23 cellular contexts compared by ENCODE assay signal in genomic region chr1:1558591-1558990, GRCh38. TPM values are rescaled to one million over a fixed set of nuclear protein-coding genes. Genes with fewer than 3 reads are reported as not detected.
DNase-seq lines count a peak whose midpoint lies in the region; ATAC-seq and TF ChIP-seq lines count a peak whose summit lies in the region.
"Had no signal": no experiment of that assay in that cellular context is flagged by ENCODE, and none has a peak within 500 bp of the region (broad histone marks: within the 10 kb centered on the region; RNA-seq: fewer than 3 reads in every experiment).

No MANE protein-coding gene starts in this region.

- no peaks in the 10 kb centered on the region for H3K4me1 ChIP-seq in CD4-positive, CD25-positive, alpha-beta regulatory T cell (ENCODE audit: control insufficient read depth, insufficient read depth, low read length, poor library complexity, severe bottlenecking)
- H3K4me1 ChIP-seq in tibial artery, result peaks cover 0 to 7% (median 3%) of the 10 kb centered on the region in 4 donors
- H3K4me1 ChIP-seq: HAP-1 had no signal

- H3K9me3 Mint-ChIP-seq in CD4-positive, CD25-positive, alpha-beta regulatory T cell, result peaks cover 0 to 1% (median 0%) of the 10 kb centered on the region in 7 donors
- H3K9me3 Mint-ChIP-seq in activated CD8-positive, alpha-beta T cell treated with anti-CD3 and anti-CD28 coated beads for 36 hours, result no peaks in the 10 kb centered on the region
- H3K9me3 Mint-ChIP-seq in memory B cell, result no peaks in the 10 kb centered on the region
- H3K9me3 Mint-ChIP-seq: activated CD4-positive, alpha-beta memory T cell treated with anti-CD3 and anti-CD28 coated beads for 36 hours had no signal

- peaks cover 0 to 9% (median 3%) of the 10 kb centered on the region in 4 donors for H3K4me1 Mint-ChIP-seq in CD4-positive, CD25-positive, alpha-beta regulatory T cell
- peaks cover 4% of the 10 kb centered on the region for H3K4me1 Mint-ChIP-seq in activated CD8-positive, alpha-beta T cell treated with anti-CD3 and anti-CD28 coated beads for 36 hours (ENCODE audit: low read depth)
- peaks cover 5% of the 10 kb centered on the region for H3K4me1 Mint-ChIP-seq in memory B cell

- CTCF ChIA-PET in activated CD8-positive, alpha-beta T cell treated with anti-CD3 and anti-CD28 coated beads for 36 hours (lab: Charles Lee), result interaction anchor here (1.5 kb wide), 1 partner anchor 71 kb away, joined by 3 read pairs; no protein-coding TSS in a partner anchor

- peaks cover 26% of the 10 kb centered on the region for H3K36me3 ChIP-seq in CD4-positive, CD25-positive, alpha-beta regulatory T cell (ENCODE audit: control insufficient read depth, insufficient read depth, low read length)
- H3K36me3 ChIP-seq in H7 (replicated peaks; ENCODE audit: control insufficient read depth, insufficient read depth, low read length) (peaks cover 11% of the 10 kb centered on the region), tibial artery (peaks cover 15 to 49% (median 38%) of the 10 kb centered on the region in 3 donors)

- POLR2A ChIA-PET in activated CD8-positive, alpha-beta T cell treated with anti-CD3 and anti-CD28 coated beads for 36 hours (lab: Charles Lee), result interaction anchor here (1.3 to 2.2 kb wide), 4 partner anchors 12 to 55 kb away, joined by 3 to 8 read pairs (median 4); no protein-coding TSS in a partner anchor

- no peak overlapping the region for H3K27ac ChIP-seq in CD4-positive, CD25-positive, alpha-beta regulatory T cell (ENCODE audit: insufficient read depth, low read length, poor library complexity, severe bottlenecking)
- H3K27ac ChIP-seq in tibial artery, result no peak overlapping the region
- H3K27ac ChIP-seq: C4-2B had no signal

- DNase-seq in CD4-positive, CD25-positive, alpha-beta regulatory T cell, result no peak
- DNase-seq in H7 (peak; percentile 54), memory B cell (ENCODE audit: low spot score in 2 of 2) (no peak), midbrain (lab: John Stamatoyannopoulos, UW) (no peak), DMS 273 treated with DMSO at 0.1 percent for 48 hours (lab: John Stamatoyannopoulos, UW) (no peak), tibial artery (no peak)
- DNase-seq in activated CD8-positive, alpha-beta T cell treated with anti-CD3 and anti-CD28 coated beads for 36 hours, result no peak
- DNase-seq: activated CD4-positive, alpha-beta memory T cell treated with anti-CD3 and anti-CD28 coated beads for 36 hours; activated CD4-positive, CD25-positive, alpha-beta regulatory T cell; activated naive CD4-positive, alpha-beta T cell treated with anti-CD3 and anti-CD28 coated beads, Interleukin-2, amount 50 U/mL, for 16 hours; activated T-cell treated with anti-CD3 and anti-CD28 coated beads for 4 hours; DMS153; effector CD8-positive, alpha-beta T cell; mammary epithelial cell; MG63; NCI-H1417; NCI-H510A; posterior cingulate gyrus; T-helper 9 cell had no signal

- H3K27me3 Mint-ChIP-seq in CD4-positive, CD25-positive, alpha-beta regulatory T cell, result no peaks in the 10 kb centered on the region
- H3K27me3 Mint-ChIP-seq in activated CD8-positive, alpha-beta T cell treated with anti-CD3 and anti-CD28 coated beads for 36 hours, result no peaks in the 10 kb centered on the region
- no peaks in the 10 kb centered on the region for H3K27me3 Mint-ChIP-seq in memory B cell
- H3K27me3 Mint-ChIP-seq: activated CD4-positive, alpha-beta memory T cell treated with anti-CD3 and anti-CD28 coated beads for 36 hours had no signal

- H3K27me3 ChIP-seq in CD4-positive, CD25-positive, alpha-beta regulatory T cell (ENCODE audit: control insufficient read depth, insufficient read depth, low read length), result no peaks in the 10 kb centered on the region
- H3K27me3 ChIP-seq in H7 (ENCODE audit: control insufficient read depth, insufficient read depth, low read length), result no peaks in the 10 kb centered on the region
- no peaks in the 10 kb centered on the region for H3K27me3 ChIP-seq in tibial artery
- H3K27me3 ChIP-seq: MG63 had no signal

- peak overlapping the region; percentile 76 to 84 (median 83) for H3K27ac Mint-ChIP-seq in CD4-positive, CD25-positive, alpha-beta regulatory T cell
- H3K27ac Mint-ChIP-seq in activated CD8-positive, alpha-beta T cell treated with anti-CD3 and anti-CD28 coated beads for 36 hours, result peak overlapping the region; percentile 13
- peak overlapping the region; percentile 31 for H3K27ac Mint-ChIP-seq in memory B cell
- H3K27ac Mint-ChIP-seq: activated CD4-positive, alpha-beta memory T cell treated with anti-CD3 and anti-CD28 coated beads for 36 hours had no signal

- no peak overlapping the region for H3K4me3 Mint-ChIP-seq in CD4-positive, CD25-positive, alpha-beta regulatory T cell
- H3K4me3 Mint-ChIP-seq in activated CD8-positive, alpha-beta T cell treated with anti-CD3 and anti-CD28 coated beads for 36 hours, result no peak overlapping the region
- H3K4me3 Mint-ChIP-seq in memory B cell, result no peak overlapping the region
- H3K4me3 Mint-ChIP-seq: activated CD4-positive, alpha-beta memory T cell treated with anti-CD3 and anti-CD28 coated beads for 36 hours had no signal

- no peak overlapping the region for H3K4me3 ChIP-seq in CD4-positive, CD25-positive, alpha-beta regulatory T cell (ENCODE audit: low read depth, low read length)
- no peak overlapping the region for H3K4me3 ChIP-seq in H7 (ENCODE audit: insufficient read depth, low read depth, low read length)
- no peak overlapping the region for H3K4me3 ChIP-seq in tibial artery
- H3K4me3 ChIP-seq: HAP-1, MG63 had no signal

- intact Hi-C loops in activated CD8-positive, alpha-beta T cell treated with anti-CD3 and anti-CD28 coated beads for 36 hours (cut with micrococcal nuclease), result no loop called here
- intact Hi-C loops in tibial artery (cut with DNase I; ENCODE audit: low total_unique reads), result no loop called here

- no peaks in the 10 kb centered on the region for H3K9me3 ChIP-seq in CD4-positive, CD25-positive, alpha-beta regulatory T cell (ENCODE audit: control insufficient read depth in 2 of 2, low read length in 2 of 2)
- no peaks in the 10 kb centered on the region for H3K9me3 ChIP-seq in tibial artery
- H3K9me3 ChIP-seq: HAP-1, MG63 had no signal

- no peak for ATAC-seq in CD4-positive, CD25-positive, alpha-beta regulatory T cell (ENCODE audit: low read depth in 2 of 2)
- no peak for ATAC-seq in activated CD8-positive, alpha-beta T cell treated with anti-CD3 and anti-CD28 coated beads for 36 hours
- ATAC-seq in memory B cell (ENCODE audit: low read depth) (no peak), GM18870 (IDR thresholded peaks at IDR 0.05; ENCODE audit: unreplicated experiment) (no peak)
- ATAC-seq: sciatic nerve had no signal

- peaks cover 9% of the 10 kb centered on the region for H3K36me3 Mint-ChIP-seq in CD4-positive, CD25-positive, alpha-beta regulatory T cell
- H3K36me3 Mint-ChIP-seq in activated CD8-positive, alpha-beta T cell treated with anti-CD3 and anti-CD28 coated beads for 36 hours (ENCODE audit: low read depth), result peaks cover 14% of the 10 kb centered on the region
- peaks cover 5% of the 10 kb centered on the region for H3K36me3 Mint-ChIP-seq in memory B cell

- TF ChIP-seq CTCF in activated CD8-positive, alpha-beta T cell treated with anti-CD3 and anti-CD28 coated beads for 36 hours (IDR thresholded peaks at IDR 0.05), result no peak
- no peak for TF ChIP-seq CTCF in tibial artery (IDR thresholded peaks at IDR 0.05)

RNA-seq across cellular contexts. Expression of gene SSU72, which starts 16.1 kb away (rescaled TPM):
- 104 TPM for total RNA-seq in CD4-positive, CD25-positive, alpha-beta regulatory T cell
- 100 to 1,000 TPM; 185 to 279 (median 217) TPM for polyA plus RNA-seq in CD4-positive, CD25-positive, alpha-beta regulatory T cell
- total RNA-seq in H7 (2014; rRNA removed; shearing (Covaris generic)), result 80.7 and 94.3 TPM in 2 replicates
- total RNA-seq in activated CD8-positive, alpha-beta T cell treated with anti-CD3 and anti-CD28 coated beads for 36 hours, result 100 to 1,000 TPM; 111 to 113 TPM

RNA-seq across cellular contexts. Expression of gene TMEM240, which starts 18.2 kb away (rescaled TPM):
- total RNA-seq in CD4-positive, CD25-positive, alpha-beta regulatory T cell, result not detected
- not detected for polyA plus RNA-seq in CD4-positive, CD25-positive, alpha-beta regulatory T cell
- total RNA-seq in H7 (2014; rRNA removed; shearing (Covaris generic)), result 13.6 and 14.3 TPM in 2 replicates
- total RNA-seq in activated CD8-positive, alpha-beta T cell treated with anti-CD3 and anti-CD28 coated beads for 36 hours, result under 1 TPM; 0.45 to 0.74 TPM

RNA-seq across cellular contexts. Expression of gene FNDC10, which starts 41.3 kb away (rescaled TPM):
- 0.96 TPM for total RNA-seq in CD4-positive, CD25-positive, alpha-beta regulatory T cell
- polyA plus RNA-seq in CD4-positive, CD25-positive, alpha-beta regulatory T cell, result under 1 TPM; 0.21 to 0.37 (median 0.29) TPM
- total RNA-seq in H7 (2014; rRNA removed; shearing (Covaris generic)), result 25.6 and 32.7 TPM in 2 replicates
- 1 to 10 TPM; 2.8 to 3.6 TPM for total RNA-seq in activated CD8-positive, alpha-beta T cell treated with anti-CD3 and anti-CD28 coated beads for 36 hours

RNA-seq across cellular contexts. Expression of gene ATAD3A, which starts 46.6 kb away (rescaled TPM):
- total RNA-seq in CD4-positive, CD25-positive, alpha-beta regulatory T cell, result 20.0 TPM
- 1 to 10 TPM; 6.2 to 8.1 (median 7.5) TPM for polyA plus RNA-seq in CD4-positive, CD25-positive, alpha-beta regulatory T cell
- 105 and 113 TPM in 2 replicates for total RNA-seq in H7 (2014; rRNA removed; shearing (Covaris generic))
- 10 to 100 TPM; 61.7 to 65.1 TPM for total RNA-seq in activated CD8-positive, alpha-beta T cell treated with anti-CD3 and anti-CD28 coated beads for 36 hours

RNA-seq across cellular contexts. Expression of gene MIB2, which starts 56.7 kb away (rescaled TPM):
- 58.2 TPM for total RNA-seq in CD4-positive, CD25-positive, alpha-beta regulatory T cell
- polyA plus RNA-seq in CD4-positive, CD25-positive, alpha-beta regulatory T cell, result 10 to 100 TPM; 15.9 to 20.6 (median 19.0) TPM
- total RNA-seq in H7 (2014; rRNA removed; shearing (Covaris generic)), result 45.7 and 89.0 TPM in 2 replicates
- 10 to 100 TPM; 40.1 to 41.3 TPM for total RNA-seq in activated CD8-positive, alpha-beta T cell treated with anti-CD3 and anti-CD28 coated beads for 36 hours

Comparison
In these comparisons a context has a peak if more than half of its experiments do, and no peak if none do; other contexts are left out.
1. H3K27ac Mint-ChIP-seq: peak in every context shown above with its lines; median percentile 83 in CD4-positive, CD25-positive, alpha-beta regulatory T cell; 31 in memory B cell; 13 in activated CD8-positive, alpha-beta T cell treated with anti-CD3 and anti-CD28 coated beads for 36 hours.